In the genomic region with DNA sequence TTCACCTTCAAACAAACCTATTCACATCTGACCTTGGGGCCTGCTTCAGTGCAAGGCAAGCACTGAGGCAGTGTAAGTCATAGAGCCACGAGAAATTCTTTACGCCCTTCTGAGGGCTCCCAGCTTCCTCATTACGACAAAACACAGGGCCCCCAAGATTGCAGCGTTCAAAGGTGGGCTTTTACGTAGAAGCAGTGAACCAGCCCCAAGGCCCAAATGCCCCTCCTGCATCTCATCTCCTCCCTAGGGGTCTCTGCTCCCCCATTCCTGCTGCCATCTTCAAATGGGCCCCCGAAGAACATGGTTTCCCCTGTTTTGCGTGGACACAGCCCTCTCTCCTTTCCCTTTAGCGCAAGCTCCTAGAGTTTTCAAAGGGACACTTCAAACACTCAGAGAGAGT, we compare ENCODE assay signal across 31 cellular contexts.
"Had no signal": no experiment of that assay in that cellular context is flagged by ENCODE, and none has a peak within 500 bp of the region (broad histone marks: within the 10 kb centered on the region; RNA-seq: fewer than 3 reads in every experiment).

No MANE protein-coding gene starts in this region.

- H3K36me3 Mint-ChIP-seq: activated CD4-positive, alpha-beta memory T cell treated with anti-CD3 and anti-CD28 coated beads for 36 hours; activated naive CD4-positive, alpha-beta T cell treated with anti-CD3 and anti-CD28 coated beads, Interleukin-2, amount 10 ng/mL, durations not matched to agents 7 days and 5 days; activated naive CD4-positive, alpha-beta T cell treated with anti-CD3 and anti-CD28 coated beads, Interleukin-2, amount 50 U/mL, for 24 hours; activated naive CD8-positive, alpha-beta T cell; activated naive CD8-positive, alpha-beta T cell treated with anti-CD3 and anti-CD28 coated beads, Interleukin-2, amount 10 ng/mL, durations not matched to agents 7 days and 5 days; T-cell had no signal

- H3K27me3 ChIP-seq: ascending aorta, brain microvascular endothelial cell, breast epithelium had no signal

- H3K27ac Mint-ChIP-seq: activated B cell treated with CpG ODN at 0.5 μM for 24 hours; activated CD4-positive, alpha-beta memory T cell treated with anti-CD3 and anti-CD28 coated beads for 36 hours; activated CD4-positive, alpha-beta T cell treated with anti-CD3 and anti-CD28 coated beads, Interleukin-2, amount 10 ng/mL, durations not matched to agents 24 days and 14 days; activated naive CD4-positive, alpha-beta T cell treated with anti-CD3 and anti-CD28 coated beads, Interleukin-2, amount 10 ng/mL, durations not matched to agents 7 days and 5 days; activated naive CD4-positive, alpha-beta T cell treated with anti-CD3 and anti-CD28 coated beads, Interleukin-2, amount 50 U/mL, for 24 hours; activated naive CD8-positive, alpha-beta T cell; activated naive CD8-positive, alpha-beta T cell treated with anti-CD3 and anti-CD28 coated beads, Interleukin-2, amount 10 ng/mL, durations not matched to agents 7 days and 5 days; activated naive CD8-positive, alpha-beta T cell treated with anti-CD3 and anti-CD28 coated beads, Interleukin-2, amount 50 U/mL, for 24 hours; activated T-helper 2 cell treated with anti-CD3 and anti-CD28 coated beads, Interferon-gamma antibody, Interleukin-2, Interleukin-4, amounts not matched to agents 10 μg/mL and 5 μg/mL and 100 μg/mL, durations not matched to agents 14 hours and 24 hours and 36 hours; T-cell; T-helper 17 cell; T-helper 2 cell treated with Interferon-gamma antibody and Interleukin-4, amounts not matched to agents 5 μg/mL and 100 μg/mL, for 36 hours had no signal

- H3K9me3 ChIP-seq: ascending aorta, breast epithelium had no signal

- DNase-seq: activated B cell treated with CpG ODN at 0.5 μM for 24 hours; activated CD4-positive, alpha-beta memory T cell treated with anti-CD3 and anti-CD28 coated beads for 36 hours; activated CD4-positive, alpha-beta T cell treated with anti-CD3 and anti-CD28 coated beads for 4 hours; activated CD4-positive, alpha-beta T cell treated with anti-CD3 and anti-CD28 coated beads, Interleukin-2, amount 10 ng/mL, durations not matched to agents 24 days and 14 days; activated CD4-positive, alpha-beta T cell treated with anti-CD3 and anti-CD28 coated beads, Interleukin-2, amount 50 U/mL, for 1 hour; activated CD4-positive, alpha-beta T cell treated with anti-CD3 and anti-CD28 coated beads, Interleukin-2, amount 50 U/mL, for 4 hours; activated CD4-positive, CD25-positive, alpha-beta regulatory T cell treated with anti-CD3 and anti-CD28 coated beads, Interleukin-2, amount 50 U/mL, for 72 hours; activated CD8-positive, alpha-beta memory T cell treated with anti-CD3 and anti-CD28 coated beads, Interleukin-2, amount 50 U/mL, for 4 hours; activated effector memory CD4-positive, alpha-beta T cell treated with Interleukin-2 at 50 U/mL for 16 hours; activated gamma-delta T cell; activated naive CD4-positive, alpha-beta T cell treated with anti-CD3 and anti-CD28 coated beads, Interleukin-2, amount 10 ng/mL, durations not matched to agents 7 days and 5 days; activated naive CD4-positive, alpha-beta T cell treated with Interleukin-2 at 50 U/mL for 16 hours; activated naive CD8-positive, alpha-beta T cell treated with anti-CD3 and anti-CD28 coated beads, Interleukin-2, amount 10 ng/mL, durations not matched to agents 7 days and 5 days; activated naive CD8-positive, alpha-beta T cell treated with anti-CD3 and anti-CD28 coated beads, Interleukin-2, amount 50 U/mL, for 24 hours; activated T-cell treated with anti-CD3 and anti-CD28 coated beads for 4 hours; activated T-cell treated with anti-CD3 and anti-CD28 coated beads, Interleukin-2, amount 50 U/mL, for 1 hour; activated T-cell treated with anti-CD3 and anti-CD28 coated beads, Interleukin-2, amount 50 U/mL, for 48 hours; amygdala; anterior cingulate cortex; brain microvascular endothelial cell; central memory CD4-positive, alpha-beta T cell; T-cell; T-helper 17 cell; T-helper 9 cell had no signal

- H3K9me3 Mint-ChIP-seq: activated B cell treated with CpG ODN at 0.5 μM for 24 hours; activated CD4-positive, alpha-beta memory T cell treated with anti-CD3 and anti-CD28 coated beads for 36 hours; activated CD4-positive, alpha-beta T cell treated with anti-CD3 and anti-CD28 coated beads, Interleukin-2, amount 10 ng/mL, durations not matched to agents 24 days and 14 days; activated naive CD4-positive, alpha-beta T cell treated with anti-CD3 and anti-CD28 coated beads, Interleukin-2, amount 10 ng/mL, durations not matched to agents 7 days and 5 days; activated naive CD4-positive, alpha-beta T cell treated with anti-CD3 and anti-CD28 coated beads, Interleukin-2, amount 50 U/mL, for 24 hours; activated naive CD8-positive, alpha-beta T cell treated with anti-CD3 and anti-CD28 coated beads, Interleukin-2, amount 10 ng/mL, durations not matched to agents 7 days and 5 days; activated naive CD8-positive, alpha-beta T cell treated with anti-CD3 and anti-CD28 coated beads, Interleukin-2, amount 50 U/mL, for 24 hours; activated T-helper 2 cell treated with anti-CD3 and anti-CD28 coated beads, Interferon-gamma antibody, Interleukin-2, Interleukin-4, amounts not matched to agents 10 μg/mL and 5 μg/mL and 100 μg/mL, durations not matched to agents 14 hours and 24 hours and 36 hours; T-helper 2 cell treated with Interferon-gamma antibody and Interleukin-4, amounts not matched to agents 5 μg/mL and 100 μg/mL, for 36 hours had no signal

- H3K36me3 ChIP-seq: ascending aorta, brain microvascular endothelial cell, breast epithelium had no signal

- H3K4me1 ChIP-seq: ascending aorta, breast epithelium had no signal

- H3K4me3 ChIP-seq: ascending aorta, breast epithelium had no signal

- H3K4me3 Mint-ChIP-seq: activated B cell treated with CpG ODN at 0.5 μM for 24 hours; activated CD4-positive, alpha-beta memory T cell treated with anti-CD3 and anti-CD28 coated beads for 36 hours; activated CD4-positive, alpha-beta T cell treated with anti-CD3 and anti-CD28 coated beads, Interleukin-2, amount 10 ng/mL, durations not matched to agents 24 days and 14 days; activated naive CD4-positive, alpha-beta T cell treated with anti-CD3 and anti-CD28 coated beads, Interleukin-2, amount 10 ng/mL, durations not matched to agents 7 days and 5 days; activated naive CD4-positive, alpha-beta T cell treated with anti-CD3 and anti-CD28 coated beads, Interleukin-2, amount 50 U/mL, for 24 hours; activated naive CD8-positive, alpha-beta T cell; activated naive CD8-positive, alpha-beta T cell treated with anti-CD3 and anti-CD28 coated beads, Interleukin-2, amount 10 ng/mL, durations not matched to agents 7 days and 5 days; activated naive CD8-positive, alpha-beta T cell treated with anti-CD3 and anti-CD28 coated beads, Interleukin-2, amount 50 U/mL, for 24 hours; T-cell; T-helper 17 cell; T-helper 2 cell treated with Interferon-gamma antibody and Interleukin-4, amounts not matched to agents 5 μg/mL and 100 μg/mL, for 36 hours had no signal

- H3K27me3 Mint-ChIP-seq: activated B cell treated with CpG ODN at 0.5 μM for 24 hours; activated CD4-positive, alpha-beta T cell treated with anti-CD3 and anti-CD28 coated beads, Interleukin-2, amount 10 ng/mL, durations not matched to agents 24 days and 14 days; activated naive CD4-positive, alpha-beta T cell treated with anti-CD3 and anti-CD28 coated beads, Interleukin-2, amount 10 ng/mL, durations not matched to agents 7 days and 5 days; activated naive CD8-positive, alpha-beta T cell; activated naive CD8-positive, alpha-beta T cell treated with anti-CD3 and anti-CD28 coated beads, Interleukin-2, amount 10 ng/mL, durations not matched to agents 7 days and 5 days; activated naive CD8-positive, alpha-beta T cell treated with anti-CD3 and anti-CD28 coated beads, Interleukin-2, amount 50 U/mL, for 24 hours had no signal

- H3K27ac ChIP-seq: ascending aorta, brain microvascular endothelial cell, breast epithelium, VCaP had no signal

- ATAC-seq: activated naive CD8-positive, alpha-beta T cell treated with anti-CD3 and anti-CD28 coated beads, Interleukin-2, amount 50 U/mL, for 24 hours; T-cell; T-helper 17 cell had no signal

- H3K4me1 Mint-ChIP-seq: activated B cell treated with CpG ODN at 0.5 μM for 24 hours; activated CD4-positive, alpha-beta T cell treated with anti-CD3 and anti-CD28 coated beads, Interleukin-2, amount 10 ng/mL, durations not matched to agents 24 days and 14 days; activated naive CD4-positive, alpha-beta T cell treated with anti-CD3 and anti-CD28 coated beads, Interleukin-2, amount 10 ng/mL, durations not matched to agents 7 days and 5 days; activated naive CD4-positive, alpha-beta T cell treated with anti-CD3 and anti-CD28 coated beads, Interleukin-2, amount 50 U/mL, for 24 hours; activated naive CD8-positive, alpha-beta T cell treated with anti-CD3 and anti-CD28 coated beads, Interleukin-2, amount 10 ng/mL, durations not matched to agents 7 days and 5 days; activated naive CD8-positive, alpha-beta T cell treated with anti-CD3 and anti-CD28 coated beads, Interleukin-2, amount 50 U/mL, for 24 hours; T-cell; T-helper 17 cell had no signal
